Comparison of ENCODE assay signal across 10 cellular contexts in the genomic region with DNA sequence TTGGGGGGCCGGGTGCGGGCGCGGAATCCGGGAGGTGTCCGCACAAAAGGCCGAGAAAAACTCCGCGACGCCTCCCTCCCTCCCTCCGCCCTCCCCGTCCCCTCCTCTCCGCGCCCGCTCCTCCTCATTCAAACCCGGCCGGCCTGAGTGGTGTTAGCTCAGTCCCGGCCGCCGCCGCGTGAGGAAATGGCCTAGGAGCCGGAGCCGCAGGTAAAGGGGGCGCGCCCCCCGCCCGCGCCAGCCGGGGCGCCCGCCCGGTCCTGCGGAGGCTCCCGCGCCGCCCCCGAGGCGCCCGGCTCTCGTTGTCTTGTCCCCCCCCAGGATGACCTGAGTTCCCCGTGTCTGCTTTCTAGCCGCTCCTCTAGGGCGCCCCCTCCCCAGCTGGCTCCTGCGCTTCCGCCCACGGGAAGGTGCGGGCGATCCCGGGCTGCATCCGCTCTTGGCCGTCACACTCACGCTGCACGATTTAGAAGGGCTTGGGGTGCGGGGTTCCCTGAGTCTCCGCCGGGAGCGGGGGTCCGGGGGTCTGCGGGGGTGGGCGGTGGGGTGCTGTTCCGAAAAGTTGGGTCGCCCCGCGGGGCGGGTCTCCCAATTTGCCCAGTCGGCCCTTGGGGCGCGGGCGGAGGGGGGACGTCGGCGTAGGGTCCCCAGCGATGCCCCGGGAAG. TPM values are rescaled to one million over a fixed set of nuclear protein-coding genes. Genes with fewer than 3 reads are reported as not detected.
"Had no signal": no experiment of that assay in that cellular context is flagged by ENCODE, and none has a peak within 500 bp of the region (broad histone marks: within the 10 kb centered on the region; RNA-seq: fewer than 3 reads in every experiment).

No MANE protein-coding gene starts in this region.

RNA-seq across cellular contexts. Expression of a gene that starts 0.6 kb away (rescaled TPM):
- total RNA-seq: activated CD4-positive, alpha-beta memory T cell treated with anti-CD3 and anti-CD28 coated beads for 36 hours; ascending aorta; dermis microvascular lymphatic vessel endothelial cell; esophagus squamous epithelium; heart right ventricle; left colon; lung; mesenteric fat pad; pulmonary artery endothelial cell; ureter had no signal
